19 cellular contexts compared by ENCODE assay signal in the genomic region with DNA sequence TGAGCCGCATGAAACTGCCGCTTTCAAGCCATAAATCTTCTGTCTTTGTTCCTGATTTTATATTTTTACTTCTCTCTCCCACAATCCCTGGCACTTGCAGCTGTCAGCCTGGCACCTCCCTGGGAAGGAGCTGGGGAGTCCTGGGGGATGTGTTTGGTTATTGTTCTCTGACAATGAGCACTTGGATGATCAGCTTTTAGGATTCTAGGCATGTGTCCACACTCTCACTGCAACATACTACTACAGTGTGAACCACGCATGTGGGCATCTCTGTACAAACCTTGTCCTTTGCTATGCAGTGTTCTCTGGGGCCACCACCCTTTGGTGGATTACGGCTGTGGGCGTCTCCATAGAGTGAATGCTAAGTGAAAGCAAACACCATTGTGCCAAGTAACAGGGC.
DNase-seq lines count a peak whose midpoint lies in the region; ATAC-seq and TF ChIP-seq lines count a peak whose summit lies in the region.
"Had no signal": no experiment of that assay in that cellular context is flagged by ENCODE, and none has a peak within 500 bp of the region (broad histone marks: within the 10 kb centered on the region; RNA-seq: fewer than 3 reads in every experiment).

No MANE protein-coding gene starts in this region.

- H3K27me3 ChIP-seq in dorsolateral prefrontal cortex = peaks cover 0 to 13% (median 0%) of the 10 kb centered on the region in 45 donors
- H3K27me3 ChIP-seq in SJCRH30 = 0 out of 2 replicates have a peak, but pooled peaks cover 4% of the 10 kb centered on the region

- peak overlapping the region in 58 of 59 donors; percentile 43 to 95 (median 85) for H3K27ac ChIP-seq in dorsolateral prefrontal cortex
- peak overlapping the region; percentile 73 for H3K27ac ChIP-seq in substantia nigra (ENCODE audit: low read depth, low read length, poor library complexity, severe bottlenecking)
- no peak overlapping the region for H3K27ac ChIP-seq in SJCRH30
- H3K27ac ChIP-seq: 22Rv1 had no signal

- intact Hi-C loops in dorsolateral prefrontal cortex (cut with DNase I) = loop anchor here (5.0 to 10.0 kb wide), 4 partner anchors 57 to 611 kb away; no protein-coding TSS in a partner anchor

- no peak for ATAC-seq in GM18517 (IDR thresholded peaks at IDR 0.05; ENCODE audit: unreplicated experiment)
- ATAC-seq: CD8-positive, alpha-beta T cell had no signal

- H3K4me1 ChIP-seq in SJCRH30 = no peaks in the 10 kb centered on the region

- peak in 9 of 56 donors; percentile 4 to 34 (median 9) for TF ChIP-seq CTCF in dorsolateral prefrontal cortex (IDR thresholded peaks at IDR 0.05 in 54 of 56, conservative IDR thresholded peaks at IDR 0.05 in 2 of 56; ENCODE audit: low read depth in 1 of 56, partially characterized antibody in 56 of 56)

- H3K36me3 ChIP-seq in SJCRH30 = no peaks in the 10 kb centered on the region

- peak overlapping the region in 16 of 59 donors; percentile 1 to 44 (median 21) for H3K4me3 ChIP-seq in dorsolateral prefrontal cortex
- no peak overlapping the region for H3K4me3 ChIP-seq in SJCRH30

- peak in 2 of 3 experiments; percentile 15 to 66 for DNase-seq in NCI-H1417 (lab: John Stamatoyannopoulos, UW)
- DNase-seq in NCI-H1417 treated with DMSO at 0.1 percent for 48 hours (lab: John Stamatoyannopoulos, UW) = no peak
- peak in 8 of 10 donors; percentile 40 to 76 (median 52) for DNase-seq in dorsolateral prefrontal cortex
- DNase-seq in medulla oblongata (ENCODE audit: extremely low spot score) = peak; percentile 76
- DNase-seq in substantia nigra (lab: John Stamatoyannopoulos, UW) = peak in 42 of 49 donors; percentile 10 to 80 (median 40)
- DNase-seq in SJCRH30 = no peak
- no peak for DNase-seq in DMS53 treated with DMSO at 0.1 percent for 48 hours (lab: John Stamatoyannopoulos, UW; ENCODE audit: unreplicated experiment)
- DNase-seq: CD8-positive, alpha-beta T cell; DND-41; KBM-7; MV-4-11; NCI-H1436; NCI-H2029; NCI-H524; NK-92 treated with Interleukin-12 subunit alpha and Interleukin-12 subunit beta, amount 100 ng/mL, for 24 hours; OCI-M1; SIG-M5 had no signal

- no peaks in the 10 kb centered on the region for H3K9me3 ChIP-seq in SJCRH30 (replicated peaks)

Comparison
In these comparisons a context has a peak if more than half of its experiments do, and no peak if none do; other contexts are left out.
1. DNase-seq: peak in NCI-H1417 (2 of 3), dorsolateral prefrontal cortex (8 of 10), medulla oblongata (single experiment) and substantia nigra (42 of 49); none in NCI-H1417 treated with DMSO at 0.1 percent for 48 hours (single experiment), SJCRH30 (0 of 2) and DMS53 treated with DMSO at 0.1 percent for 48 hours (single experiment).